Comparison of ENCODE assay signal across 9 cellular contexts in genomic region chr4:154491731-154492249, GRCh38. TPM values are rescaled to one million over a fixed set of nuclear protein-coding genes. Genes with fewer than 3 reads are reported as not detected.
DNase-seq lines count a peak whose midpoint lies in the region; ATAC-seq and TF ChIP-seq lines count a peak whose summit lies in the region.
"Had no signal": no experiment of that assay in that cellular context is flagged by ENCODE, and none has a peak within 500 bp of the region (broad histone marks: within the 10 kb centered on the region; RNA-seq: fewer than 3 reads in every experiment).

TSS of gene DCHS2 (minus strand) at chr4:154491799. CDS start at chr4:154491355, 444 bp downstream.

- intact Hi-C loops in CD4-positive, alpha-beta T cell (cut with DNase I, micrococcal nuclease), result no loop called here

- H2AFZ ChIP-seq in SK-N-SH (ENCODE audit: low read depth), result peak within 1 kb of the TSS; percentile 51; the same call in 1 of the 2 replicates

- no peaks in the 10 kb centered on the region for H4K20me1 ChIP-seq in SK-N-SH (ENCODE audit: insufficient read depth)

- H3K36me3 Mint-ChIP-seq in CD4-positive, alpha-beta T cell (ENCODE audit: low read depth), result no peaks in the 10 kb centered on the region
- H3K36me3 Mint-ChIP-seq in endothelial cell (ENCODE audit: low read depth, unreplicated experiment) (no peaks in the 10 kb centered on the region), nephron (ENCODE audit: low read depth) (peaks cover 3% of the 10 kb centered on the region)

- no peaks in the 10 kb centered on the region for H3K9me3 Mint-ChIP-seq in CD4-positive, alpha-beta T cell
- H3K9me3 Mint-ChIP-seq in endothelial cell (ENCODE audit: unreplicated experiment) (no peaks in the 10 kb centered on the region), nephron (peaks cover 4% of the 10 kb centered on the region)

- H3K27me3 ChIP-seq in CD4-positive, alpha-beta T cell (ENCODE audit: control insufficient read depth, insufficient read depth, low read length), result peaks cover 69% of the 10 kb centered on the region
- H3K27me3 ChIP-seq in SK-N-SH (ENCODE audit: insufficient read depth), result peaks cover 30% of the 10 kb centered on the region; the same call in 1 of the 2 replicates

- H3K9me2 ChIP-seq in SK-N-SH, result no peaks in the 10 kb centered on the region

- TF ChIP-seq RAD21 in SK-N-SH (IDR thresholded peaks at IDR 0.05; ENCODE audit: low read length), result no peak

- TF ChIP-seq CTCF in CD4-positive, alpha-beta T cell (IDR thresholded peaks at IDR 0.05), result no peak
- no peak for TF ChIP-seq CTCF in SK-N-SH (IDR thresholded peaks at IDR 0.05)
- TF ChIP-seq CTCF in endothelial cell (IDR thresholded peaks at IDR 0.05; ENCODE audit: unreplicated experiment), result no peak
- TF ChIP-seq CTCF in nephron (IDR thresholded peaks at IDR 0.05; ENCODE audit: unreplicated experiment in 3 of 3), result no peak

- no peaks in the 10 kb centered on the region for H3F3A ChIP-seq in SK-N-SH (replicated peaks; ENCODE audit: insufficient read depth)

- H3K27me3 Mint-ChIP-seq in CD4-positive, alpha-beta T cell, result peaks cover 67% of the 10 kb centered on the region
- H3K27me3 Mint-ChIP-seq in endothelial cell (ENCODE audit: unreplicated experiment) (peaks cover 21% of the 10 kb centered on the region), nephron (ENCODE audit: low read depth) (peaks cover 71% of the 10 kb centered on the region)

- no peaks in the 10 kb centered on the region for H3K4me1 ChIP-seq in SK-N-SH (ENCODE audit: control insufficient read depth in 1 of 2, insufficient read depth in 2 of 2, low read depth in 1 of 2, low read length in 1 of 2)

- TF ChIP-seq EP300 in SK-N-SH (IDR thresholded peaks at IDR 0.05; ENCODE audit: borderline replicate concordance in 1 of 2, low read depth in 1 of 2, low read length in 1 of 2), result no peak

- no peaks in the 10 kb centered on the region for H3K36me3 ChIP-seq in SK-N-SH (replicated peaks in 1 of 2; ENCODE audit: control insufficient read depth in 1 of 2, insufficient read depth in 2 of 2, low read length in 1 of 2)

- CTCF ChIA-PET in CD4-positive, alpha-beta T cell (lab: Charles Lee), result no interaction called here
- CTCF ChIA-PET in SK-N-SH (lab: Yijun Ruan, JAX), result interaction anchor here (0.7 to 2.3 kb wide), 2 partner anchors 15 to 742 kb away, joined by 3 to 10 read pairs; no protein-coding TSS in a partner anchor

- H3K4me3 Mint-ChIP-seq in CD4-positive, alpha-beta T cell, result peak within 1 kb of the TSS; percentile 74
- H3K4me3 Mint-ChIP-seq in endothelial cell (ENCODE audit: unreplicated experiment) (peak within 1 kb of the TSS; percentile 69), nephron (peak within 1 kb of the TSS; percentile 80 to 88 (median 87))

- DNase-seq in CD4-positive, alpha-beta T cell, result peak in 1 of 10 experiments; percentile 3
- DNase-seq in SK-N-SH (peak; percentile 55), endothelial cell (ENCODE audit: low spot score) (peak; percentile 27), RKO (ENCODE audit: low spot score) (no peak), middle frontal gyrus (ENCODE audit: extremely low spot score, low spot score) (no peak)

- peak within 1 kb of the TSS; percentile 62; the same call in 1 of the 2 replicates for H3K4me2 ChIP-seq in SK-N-SH

- no peak within 1 kb of the TSS for H3K9ac ChIP-seq in SK-N-SH

- no peaks in the 10 kb centered on the region for H3K79me2 ChIP-seq in SK-N-SH (ENCODE audit: insufficient read depth)

- POLR2A ChIA-PET in CD4-positive, alpha-beta T cell (lab: Charles Lee), result no interaction called here
- POLR2A ChIA-PET in SK-N-SH (lab: Yijun Ruan, JAX), result no interaction called here

- WGBS in SK-N-SH (ENCODE audit: low lambda C conversion rate), result 0% methylated on average over 7 of the region's 42 CpGs

- peak within 1 kb of the TSS in 1 of 2 experiments; percentile 23; a peak in 1 of 4 replicates for H3K4me3 ChIP-seq in SK-N-SH (ENCODE audit: low read depth in 2 of 2, low read length in 1 of 2)
- H3K4me3 ChIP-seq: lung had no signal

- H3K27ac Mint-ChIP-seq in CD4-positive, alpha-beta T cell, result no peak within 1 kb of the TSS
- H3K27ac Mint-ChIP-seq in endothelial cell (ENCODE audit: unreplicated experiment), result peak within 1 kb of the TSS; percentile 52
- peak within 1 kb of the TSS; percentile 70 to 83 (median 82) for H3K27ac Mint-ChIP-seq in nephron

- no peak within 1 kb of the TSS for H3K27ac ChIP-seq in CD4-positive, alpha-beta T cell (ENCODE audit: low read depth, low read length)
- H3K27ac ChIP-seq in SK-N-SH (ENCODE audit: low read depth in 2 of 2, low read length in 1 of 2), result no peak within 1 kb of the TSS

- peak; percentile 64 for ATAC-seq in CD4-positive, alpha-beta T cell (ENCODE audit: poor library complexity)
- ATAC-seq in GM18870 (IDR thresholded peaks at IDR 0.05; ENCODE audit: unreplicated experiment) (peak; percentile 58), HG03064 (IDR thresholded peaks at IDR 0.05; ENCODE audit: low read depth, unreplicated experiment) (peak; percentile 26)

- H3K4me1 Mint-ChIP-seq in CD4-positive, alpha-beta T cell (ENCODE audit: low read depth), result peaks cover 20% of the 10 kb centered on the region
- H3K4me1 Mint-ChIP-seq in endothelial cell (ENCODE audit: unreplicated experiment) (peaks cover 12% of the 10 kb centered on the region), nephron (peaks cover 11% of the 10 kb centered on the region)

- no peaks in the 10 kb centered on the region for H3K9me3 ChIP-seq in CD4-positive, alpha-beta T cell (ENCODE audit: control insufficient read depth, low read length)
- no peaks in the 10 kb centered on the region for H3K9me3 ChIP-seq in SK-N-SH

TF ChIP-seq in SK-N-SH, 30 proteins besides CTCF, POLR2A, EP300 and RAD21:
- TF ChIP-seq SIN3A (IDR thresholded peaks at IDR 0.05; ENCODE audit: borderline replicate concordance, low read depth, low read length) (no peak), NFIC (IDR thresholded peaks at IDR 0.05; ENCODE audit: borderline replicate concordance) (0 out of 2 replicates have a peak, but pooled peaks have one; percentile 23), TAF1 (IDR thresholded peaks at IDR 0.05; ENCODE audit: borderline replicate concordance, low read depth, low read length) (no peak), ELF1 (IDR thresholded peaks at IDR 0.05) (no peak), MXI1 (IDR thresholded peaks at IDR 0.05; ENCODE audit: low read depth, low read length) (no peak), GABPA (IDR thresholded peaks at IDR 0.05; ENCODE audit: low read depth) (no peak)

RNA-seq across cellular contexts. Expression of gene DCHS2, which starts in this region (rescaled TPM):
- total RNA-seq in CD4-positive, alpha-beta T cell, result under 1 TPM; 0.16 to 0.22 TPM
- not detected in 2 replicates for polyA plus RNA-seq in SK-N-SH (2012; rRNA removed)
- not detected in 2 replicates for polyA plus RNA-seq in SK-N-SH (2012; cell fraction: cytosol; rRNA removed)
- polyA plus RNA-seq in SK-N-SH (2012; cell fraction: nucleus; rRNA removed), result not detected in 2 replicates
- not detected for total RNA-seq in endothelial cell (ENCODE audit: unreplicated experiment)

Comparison
In these comparisons a context has a peak if more than half of its experiments do, and no peak if none do; other contexts are left out.
1. Peak in ATAC-seq in CD4-positive, alpha-beta T cell; RNA of the gene not detected or under 1 TPM.
2. Peak in DNase-seq and H3K4me2 ChIP-seq in SK-N-SH; RNA of the gene not detected or under 1 TPM.
3. Peak in DNase-seq in endothelial cell; RNA of the gene not detected or under 1 TPM.